Comparison of ENCODE assay signal across 24 cellular contexts in the genomic region with DNA sequence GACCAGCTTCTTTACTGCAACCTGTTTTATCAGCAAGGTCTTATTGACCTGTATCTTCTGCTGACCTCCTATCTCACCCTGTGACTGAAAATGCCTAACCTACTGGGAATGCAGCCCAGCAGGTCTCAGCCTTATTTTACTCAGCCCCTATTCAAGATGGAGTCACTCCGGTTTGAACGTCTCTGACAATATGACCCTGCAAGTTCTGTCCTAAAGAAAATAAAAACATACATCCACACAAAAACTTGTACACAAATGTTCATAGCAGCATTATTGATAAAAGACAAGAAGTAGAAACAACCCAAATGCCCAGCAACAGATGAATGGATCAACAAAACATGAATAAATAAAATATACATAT. TPM values are rescaled to one million over a fixed set of nuclear protein-coding genes. Genes with fewer than 3 reads are reported as not detected.
DNase-seq lines count a peak whose midpoint lies in the region; ATAC-seq, FAIRE-seq and TF ChIP-seq lines count a peak whose summit lies in the region.
"Had no signal": no experiment of that assay in that cellular context is flagged by ENCODE, and none has a peak within 500 bp of the region (broad histone marks: within the 10 kb centered on the region; RNA-seq: fewer than 3 reads in every experiment).

No MANE protein-coding gene starts in this region.

- no peak overlapping the region for H2AFZ ChIP-seq in GM12878 (ENCODE audit: control insufficient read depth, low read depth, low read length)
- H2AFZ ChIP-seq in trophoblast cell (ENCODE audit: insufficient read depth, low read length, poor library complexity): no peak overlapping the region

- H3K9ac ChIP-seq in GM12878 (ENCODE audit: control insufficient read depth, insufficient read depth, low read length): no peak overlapping the region
- no peak overlapping the region for H3K9ac ChIP-seq in trophoblast cell (ENCODE audit: low read length)
- H3K9ac ChIP-seq: BLaER1 treated with 17β-estradiol and CSF1 and Interleukin-3, amounts not matched to agents 10 nM and 100 nM had no signal

- H3K4me1 ChIP-seq in left ventricle myocardium inferior (peaks cover 29% of the 10 kb centered on the region), heart right ventricle (peaks cover 0 to 51% (median 26%) of the 10 kb centered on the region in 9 donors), GM12878 (ENCODE audit: control insufficient read depth, insufficient read depth, low read length) (no peaks in the 10 kb centered on the region), trophoblast cell (ENCODE audit: control insufficient read depth in 1 of 2, insufficient read depth in 2 of 2, low read length in 2 of 2) (peaks cover 3 to 4% of the 10 kb centered on the region in 2 experiments)
- H3K4me1 ChIP-seq: BE2C had no signal

- H2AK5ac ChIP-seq in trophoblast cell (ENCODE audit: low read length): no peak overlapping the region

- H3K9me3 ChIP-seq in left ventricle myocardium inferior (replicated peaks): no peaks in the 10 kb centered on the region
- H3K9me3 ChIP-seq in heart right ventricle: no peaks in the 10 kb centered on the region
- H3K9me3 ChIP-seq in GM12878 (replicated peaks; ENCODE audit: control insufficient read depth, insufficient read depth, low read length): no peaks in the 10 kb centered on the region; the same call in 2 of the 3 replicates
- no peaks in the 10 kb centered on the region for H3K9me3 ChIP-seq in trophoblast cell (ENCODE audit: insufficient read depth, low read depth, low read length)
- H3K9me3 ChIP-seq: BE2C, HAP-1 had no signal

- H3K36me3 ChIP-seq in left ventricle myocardium inferior (no peaks in the 10 kb centered on the region), heart right ventricle (no peaks in the 10 kb centered on the region), GM12878 (ENCODE audit: control insufficient read depth in 2 of 2, insufficient read depth in 2 of 2, low read length in 1 of 2) (no peaks in the 10 kb centered on the region), trophoblast cell (ENCODE audit: control insufficient read depth in 1 of 2, insufficient read depth in 2 of 2, low read length in 2 of 2) (no peaks in the 10 kb centered on the region)
- H3K36me3 ChIP-seq: BE2C; BLaER1 treated with 17β-estradiol and CSF1 and Interleukin-3, amounts not matched to agents 10 nM and 100 nM; HAP-1 had no signal

- no peak for TF ChIP-seq RAD21 in GM12878 (IDR thresholded peaks at IDR 0.05; ENCODE audit: insufficient read depth, low read depth, low read length)

- H4K91ac ChIP-seq in trophoblast cell (ENCODE audit: low read depth, low read length): peak overlapping the region; percentile 24

- no peak overlapping the region for H3K23ac ChIP-seq in trophoblast cell (ENCODE audit: low read length)

- H3K27me3 ChIP-seq in left ventricle myocardium inferior (ENCODE audit: low read depth) (no peaks in the 10 kb centered on the region), heart right ventricle (peaks cover 0 to 31% (median 0%) of the 10 kb centered on the region in 7 donors), GM12878 (replicated peaks in 1 of 2; ENCODE audit: control insufficient read depth in 2 of 2, insufficient read depth in 2 of 2, low read length in 1 of 2) (no peaks in the 10 kb centered on the region), trophoblast cell (ENCODE audit: insufficient read depth, low read length) (no peaks in the 10 kb centered on the region)
- H3K27me3 ChIP-seq: BE2C had no signal

- H3K4me2 ChIP-seq in GM12878 (ENCODE audit: control insufficient read depth, insufficient read depth) (no peak overlapping the region), trophoblast cell (ENCODE audit: low read length) (no peak overlapping the region)

- no peak for TF ChIP-seq EP300 in GM12878 (IDR thresholded peaks at IDR 0.05; ENCODE audit: borderline replicate concordance in 1 of 2, control insufficient read depth in 1 of 2, low read depth in 2 of 2, low read length in 2 of 2)

- peak overlapping the region; percentile 11 for H2BK120ac ChIP-seq in trophoblast cell (ENCODE audit: insufficient read depth, low read length, poor library complexity)

- TF ChIP-seq CTCF in left ventricle myocardium inferior (IDR thresholded peaks at IDR 0.05; ENCODE audit: borderline replicate concordance) (no peak), heart right ventricle (IDR thresholded peaks at IDR 0.05) (no peak), GM12878 (IDR thresholded peaks at IDR 0.05 in 2 of 3, conservative IDR thresholded peaks at IDR 0.05 in 1 of 3; ENCODE audit: control insufficient read depth in 2 of 3, extremely low read depth in 1 of 3, insufficient read depth in 1 of 3, low read depth in 3 of 3, low read length in 3 of 3) (no peak), coronary artery (IDR thresholded peaks at IDR 0.05) (no peak)

- H3K4ac ChIP-seq in trophoblast cell (ENCODE audit: low read depth, low read length): no peak overlapping the region

- H4K20me1 ChIP-seq in GM12878 (ENCODE audit: control insufficient read depth, insufficient read depth): no peaks in the 10 kb centered on the region
- H4K20me1 ChIP-seq: BLaER1 treated with 17β-estradiol and CSF1 and Interleukin-3, amounts not matched to agents 10 nM and 100 nM had no signal

- BruUV-seq in GM12878 (replicated peaks; lab: Mats Ljungman, UMichigan): no TSS peak

- TF ChIP-seq POLR2A in GM12878 (IDR thresholded peaks at IDR 0.05; ENCODE audit: low read depth, low read length): no peak

- CTCF ChIA-PET in GM12878 (lab: Yijun Ruan, JAX): interaction anchor here (1.1 to 1.3 kb wide), 3 partner anchors 11 to 384 kb away, joined by 3 to 4 read pairs (median 4); no protein-coding TSS in a partner anchor

- H3K27ac ChIP-seq in left ventricle myocardium inferior (replicated peaks) (peak overlapping the region; percentile 82), heart right ventricle (no peak overlapping the region), GM12878 (ENCODE audit: control insufficient read depth, insufficient read depth) (no peak overlapping the region), trophoblast cell (ENCODE audit: low read depth, low read length) (no peak overlapping the region), coronary artery (no peak overlapping the region)
- H3K27ac ChIP-seq: 22Rv1; BLaER1 treated with 17β-estradiol and CSF1 and Interleukin-3, amounts not matched to agents 10 nM and 100 nM had no signal

- H3K14ac ChIP-seq in trophoblast cell (ENCODE audit: low read length): no peak overlapping the region

- SMC1A ChIA-PET in GM12878 (lab: Charles Lee; ENCODE audit: uncharacterized antibody, unreplicated experiment): interaction anchor here (1.1 to 1.4 kb wide), 2 partner anchors 9 to 152 kb away, joined by 4 read pairs; no protein-coding TSS in a partner anchor

- intact Hi-C loops in left ventricle myocardium inferior (cut with micrococcal nuclease): loop anchor here (5.0 kb wide), 1 partner anchor 72 kb away; no protein-coding TSS in a partner anchor
- intact Hi-C loops in heart right ventricle (cut with DNase I): loop anchor here in 5 of 10 donors (5.0 to 10.0 kb wide), 6 partner anchors 63 to 371 kb away; a partner anchor contains a TSS
- intact Hi-C loops in GM12878 (cut with micrococcal nuclease; ENCODE audit: unreplicated experiment): no loop called here

- H3K79me1 ChIP-seq in trophoblast cell (ENCODE audit: low read length): no peaks in the 10 kb centered on the region

- no peak overlapping the region for H4K12ac ChIP-seq in trophoblast cell (ENCODE audit: low read depth, low read length)

- H3K4me3 ChIP-seq in left ventricle myocardium inferior: no peak overlapping the region
- no peak overlapping the region for H3K4me3 ChIP-seq in heart right ventricle
- H3K4me3 ChIP-seq in GM12878: no peak overlapping the region
- no peak overlapping the region for H3K4me3 ChIP-seq in trophoblast cell (ENCODE audit: low read depth, low read length)
- no peak overlapping the region for H3K4me3 ChIP-seq in coronary artery
- H3K4me3 ChIP-seq: BLaER1 treated with 17β-estradiol and CSF1 and Interleukin-3, amounts not matched to agents 10 nM and 100 nM; HAP-1 had no signal

- H3K18ac ChIP-seq in trophoblast cell (ENCODE audit: low read length): no peak overlapping the region

- RAD21 ChIA-PET in GM12878 (lab: Charles Lee; ENCODE audit: unreplicated experiment): no interaction called here

- no peak overlapping the region for H4K8ac ChIP-seq in trophoblast cell (ENCODE audit: low read depth, low read length)

- no peak overlapping the region for H2BK12ac ChIP-seq in trophoblast cell (ENCODE audit: low read length)

- H2BK5ac ChIP-seq in trophoblast cell (ENCODE audit: low read depth, low read length, poor library complexity): no peak overlapping the region

- H3K79me2 ChIP-seq in GM12878 (ENCODE audit: control insufficient read depth, insufficient read depth, low read length) (no peaks in the 10 kb centered on the region), trophoblast cell (ENCODE audit: control insufficient read depth, insufficient read depth, low read length, poor library complexity) (no peaks in the 10 kb centered on the region)

- no peak for DNase-seq in left ventricle myocardium inferior
- no peak for DNase-seq in heart right ventricle
- no peak for DNase-seq in GM12878 (ENCODE audit: low read depth, low spot score)
- peak in 1 of 2 donors; percentile 41 for DNase-seq in trophoblast cell
- DNase-seq in coronary artery (ENCODE audit: low spot score): no peak
- DNase-seq: ACHN; AML-193; BE2C; CD4-positive, alpha-beta T cell; CD8-positive, alpha-beta memory T cell; DMS 273 treated with DMSO at 0.1 percent for 48 hours; DMS79; EL; GDM1; GOT3; HFFc6 had no signal

- in situ Hi-C loops in GM12878 (cut with MboI): loop anchor here (10.0 kb wide), 1 partner anchor 541 kb away; no protein-coding TSS in a partner anchor

- ATAC-seq in heart right ventricle (no peak), GM12878 (no peak), GM19455 (IDR thresholded peaks at IDR 0.05; ENCODE audit: unreplicated experiment) (no peak)

- peak; percentile 92 for FAIRE-seq in GM12878 (lab: Jason Lieb, UNC)
- FAIRE-seq: A204.1, D721Med, H54 had no signal

- POLR2A ChIA-PET in GM12878 (lab: Charles Lee): no interaction called here

- WGBS in heart right ventricle, 2 donors: 98 to 100% methylated on average over 2 of the region's 2 CpGs
- WGBS in GM12878 (ENCODE audit: insufficient coverage, insufficient replicate concordance, low lambda C conversion rate, missing lambda C conversion rate): 100% methylated on average over 2 of the region's 2 CpGs
- no CpG with 5 or more reads among the region's 2 CpGs for WGBS in trophoblast cell (ENCODE audit: extremely low coverage, insufficient coverage, insufficient read length)

RNA-seq across cellular contexts. Expression of a gene that starts 59.5 kb away (rescaled TPM):
- total RNA-seq in left ventricle myocardium inferior (not detected), heart right ventricle (under 1 TPM in 6 of 10 donors, not detected in 4; 0.07 to 1.00 (median 0.29) TPM), GM12878 (2014; rRNA removed) (not detected in 2 replicates), GM12878 (2014; rRNA removed; fragmentation: Illumina TruSeq; extraction: Trizol) (not detected in 2 replicates), GM12878 (2021) (not detected in 2 replicates)
- polyA plus RNA-seq in heart right ventricle (not detected), GM12878 (2011; rRNA removed) (0.03 and 0.10 TPM in 2 replicates), GM12878 (2014; fragmentation: Illumina TruSeq; extraction: Trizol) (0.01 and 0.11 TPM in 2 replicates), GM12878 (2014; fragmentation: Nextera tagmentation; extraction: Ambion mirVana) (not detected), GM12878 (2014; rRNA removed) (0.04 TPM in 1 of 2 replicates, not detected in the other), GM12878 (2016; fragmentation: Nextera tagmentation; extraction: Ambion mirVana) (not detected)
- 0.61 and 0.65 TPM in 2 replicates for total RNA-seq in GM12878 (2013; cell fraction: nucleolus; rRNA removed)
- not detected for polyA plus RNA-seq in GM12878 (2011; ENCODE audit: low read depth)
- 0.01 TPM in 1 of 2 replicates, not detected in the other for polyA plus RNA-seq in GM12878 (2011; cell fraction: cytosol; rRNA removed)
- 0.07 and 0.10 TPM in 2 replicates for polyA plus RNA-seq in GM12878 (2011; cell fraction: nucleus; rRNA removed)
- polyA plus RNA-seq in GM12878 (2012): 0.31 TPM in 1 of 2 replicates, not detected in the other
- not detected in 2 replicates for polyA minus RNA-seq in GM12878 (2011; rRNA and poly(A)+ RNA removed)
- polyA minus RNA-seq in GM12878 (2011; cell fraction: cytosol; rRNA and poly(A)+ RNA removed): not detected in 2 replicates
- not detected in 2 replicates for polyA minus RNA-seq in GM12878 (2011; cell fraction: nucleus; rRNA and poly(A)+ RNA removed)
- polyA plus RNA-seq in trophoblast cell (2013): not detected in 2 replicates
- total RNA-seq: CD4-positive, alpha-beta T cell; CD8-positive, alpha-beta memory T cell; HFFc6 had no signal
- polyA plus RNA-seq: CD14-positive monocyte; CD8-positive, alpha-beta memory T cell had no signal
